Comparison of ENCODE assay signal across 11 cellular contexts in the genomic region with DNA sequence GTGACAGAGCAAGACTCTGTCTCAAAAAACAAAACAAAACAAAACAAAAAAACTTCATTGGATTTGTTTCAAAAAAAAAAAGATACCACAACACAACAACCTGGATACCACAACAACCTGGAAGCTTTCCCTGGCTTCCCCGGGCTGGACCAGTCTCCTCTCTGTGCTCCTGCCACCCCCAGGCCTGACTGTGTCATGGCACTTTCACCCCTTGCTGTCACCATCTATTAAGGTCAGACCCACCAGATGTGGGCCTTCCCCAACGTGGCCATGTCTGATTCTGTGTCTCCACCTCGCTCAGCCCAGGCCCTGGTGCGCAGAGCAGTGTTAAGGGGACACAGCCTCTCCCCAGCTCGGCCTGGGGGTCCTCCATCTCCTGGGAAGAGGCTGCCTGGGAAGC. TPM values are rescaled to one million over a fixed set of nuclear protein-coding genes. Genes with fewer than 3 reads are reported as not detected.
DNase-seq lines count a peak whose midpoint lies in the region; ATAC-seq, FAIRE-seq and TF ChIP-seq lines count a peak whose summit lies in the region.
"Had no signal": no experiment of that assay in that cellular context is flagged by ENCODE, and none has a peak within 500 bp of the region (broad histone marks: within the 10 kb centered on the region; RNA-seq: fewer than 3 reads in every experiment).

No MANE protein-coding gene starts in this region.

- intact Hi-C loops in GM12878 (cut with micrococcal nuclease; ENCODE audit: unreplicated experiment) (no loop called here), posterior cingulate gyrus (cut with DNase I) (no loop called here)

- H3K27me3 Mint-ChIP-seq in neural crest cell (ENCODE audit: low read depth): no peaks in the 10 kb centered on the region

- H3K4me1 ChIP-seq in GM12878 (ENCODE audit: control insufficient read depth, insufficient read depth, low read length): no peaks in the 10 kb centered on the region

- 21% methylated on average over 5 of the region's 5 CpGs for WGBS in GM12878 (ENCODE audit: insufficient coverage, insufficient replicate concordance, low lambda C conversion rate, missing lambda C conversion rate)

- no peak overlapping the region for H3K4me3 ChIP-seq in GM12878
- H3K4me3 ChIP-seq: SK-N-MC had no signal

- H2AFZ ChIP-seq in GM12878 (ENCODE audit: control insufficient read depth, low read depth, low read length): no peak overlapping the region

- no peak overlapping the region for H3K9ac ChIP-seq in GM12878 (ENCODE audit: control insufficient read depth, insufficient read depth, low read length)

- TF ChIP-seq RAD21 in Ishikawa (IDR thresholded peaks at IDR 0.05; ENCODE audit: low read depth) (peak; percentile 37; the same call in 1 of the 2 replicates), GM12878 (IDR thresholded peaks at IDR 0.05; ENCODE audit: insufficient read depth, low read depth, low read length) (no peak)

- H3K4me2 ChIP-seq in GM12878 (ENCODE audit: control insufficient read depth, insufficient read depth): no peak overlapping the region

- no peak overlapping the region for H3K27ac ChIP-seq in GM12878 (ENCODE audit: control insufficient read depth, insufficient read depth)
- H3K27ac ChIP-seq: HL-60, SK-N-MC had no signal

- no peaks in the 10 kb centered on the region for H3K9me3 ChIP-seq in GM12878 (replicated peaks; ENCODE audit: control insufficient read depth, insufficient read depth, low read length)

- DNase-seq in DMS 273 (lab: John Stamatoyannopoulos, UW; ENCODE audit: unreplicated experiment) (peak; percentile 53), DMS 273 treated with DMSO at 0.1 percent for 48 hours (lab: John Stamatoyannopoulos, UW) (no peak), GM12878 (ENCODE audit: low read depth, low spot score) (no peak), neural crest cell (ENCODE audit: low read depth, low spot score) (no peak), posterior cingulate gyrus (no peak), NCI-H2081 (lab: John Stamatoyannopoulos, UW) (no peak)
- DNase-seq in stimulated activated CD4-positive, alpha-beta T cell treated with anti-CD3 and anti-CD28 coated beads, Interleukin-15, amount 100 ng/mL, for 24 hours: no peak

- no peaks in the 10 kb centered on the region for H3K4me1 Mint-ChIP-seq in neural crest cell

- H3K36me3 ChIP-seq in GM12878 (ENCODE audit: control insufficient read depth in 2 of 2, insufficient read depth in 2 of 2, low read length in 1 of 2): no peaks in the 10 kb centered on the region

- in situ Hi-C loops in GM12878 (cut with MboI): no loop called here

- FAIRE-seq in GM12878 (lab: Jason Lieb, UNC): no peak

- RAD21 ChIA-PET in GM12878 (lab: Charles Lee; ENCODE audit: unreplicated experiment): no interaction called here

- no peaks in the 10 kb centered on the region for H3K9me3 Mint-ChIP-seq in neural crest cell

- H4K20me1 ChIP-seq in GM12878 (ENCODE audit: control insufficient read depth, insufficient read depth): no peaks in the 10 kb centered on the region

- no peak for TF ChIP-seq POLR2A in GM12878 (IDR thresholded peaks at IDR 0.05; ENCODE audit: low read depth, low read length)

- H3K4me3 Mint-ChIP-seq in neural crest cell: no peak overlapping the region

- no peak overlapping the region for H3K27ac Mint-ChIP-seq in neural crest cell (ENCODE audit: unreplicated experiment)

- TF ChIP-seq CTCF in GM12878 (IDR thresholded peaks at IDR 0.05 in 2 of 3, conservative IDR thresholded peaks at IDR 0.05 in 1 of 3; ENCODE audit: control insufficient read depth in 2 of 3, extremely low read depth in 1 of 3, insufficient read depth in 1 of 3, low read depth in 3 of 3, low read length in 3 of 3) (peak; percentile 25 to 41 (median 25); a peak in 4 of 6 replicates), neural crest cell (conservative IDR thresholded peaks at IDR 0.05) (peak; percentile 35)

- no peaks in the 10 kb centered on the region for H3K36me3 Mint-ChIP-seq in neural crest cell (ENCODE audit: low read depth)

- no TSS peak for BruUV-seq in GM12878 (replicated peaks; lab: Mats Ljungman, UMichigan)

- POLR2A ChIA-PET in GM12878 (lab: Charles Lee): no interaction called here

- TF ChIP-seq EP300 in Ishikawa (IDR thresholded peaks at IDR 0.05; ENCODE audit: borderline replicate concordance): no peak
- no peak for TF ChIP-seq EP300 in GM12878 (IDR thresholded peaks at IDR 0.05; ENCODE audit: borderline replicate concordance in 1 of 2, control insufficient read depth in 1 of 2, low read depth in 2 of 2, low read length in 2 of 2)

- H3K27me3 ChIP-seq in GM12878 (replicated peaks in 1 of 2; ENCODE audit: control insufficient read depth in 2 of 2, insufficient read depth in 2 of 2, low read length in 1 of 2): no peaks in the 10 kb centered on the region

- SMC1A ChIA-PET in GM12878 (lab: Charles Lee; ENCODE audit: uncharacterized antibody, unreplicated experiment): interaction anchor here (1.0 kb wide), 1 partner anchor 25 kb away, joined by 3 read pairs; no protein-coding TSS in a partner anchor

- H3K79me2 ChIP-seq in GM12878 (ENCODE audit: control insufficient read depth, insufficient read depth, low read length): no peaks in the 10 kb centered on the region

- CTCF ChIA-PET in GM12878 (lab: Yijun Ruan, JAX): interaction anchor here (0.8 to 1.2 kb wide), 2 partner anchors 451 to 560 kb away, joined by 3 read pairs; no protein-coding TSS in a partner anchor

- peak; percentile 87 for ATAC-seq in GM12878

TF ChIP-seq in Ishikawa, 13 proteins besides CTCF, POLR2A, EP300 and RAD21 (continues in another document):
- TF ChIP-seq, protein P1, sequence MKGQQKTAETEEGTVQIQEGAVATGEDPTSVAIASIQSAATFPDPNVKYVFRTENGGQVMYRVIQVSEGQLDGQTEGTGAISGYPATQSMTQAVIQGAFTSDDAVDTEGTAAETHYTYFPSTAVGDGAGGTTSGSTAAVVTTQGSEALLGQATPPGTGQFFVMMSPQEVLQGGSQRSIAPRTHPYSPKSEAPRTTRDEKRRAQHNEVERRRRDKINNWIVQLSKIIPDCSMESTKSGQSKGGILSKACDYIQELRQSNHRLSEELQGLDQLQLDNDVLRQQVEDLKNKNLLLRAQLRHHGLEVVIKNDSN (IDR thresholded peaks at IDR 0.05): no peak

TF ChIP-seq in GM12878, 131 proteins besides CTCF, POLR2A, EP300 and RAD21:
- TF ChIP-seq SMAD5 (IDR thresholded peaks at IDR 0.05; ENCODE audit: low read depth) (no peak), MXI1 (IDR thresholded peaks at IDR 0.05; ENCODE audit: low read depth, low read length) (no peak), ZNF217 (IDR thresholded peaks at IDR 0.05) (no peak), TARDBP (IDR thresholded peaks at IDR 0.05; ENCODE audit: borderline replicate concordance) (no peak), SMC3 (IDR thresholded peaks at IDR 0.05; ENCODE audit: borderline replicate concordance, low read length) (0 out of 2 replicates have a peak, but pooled peaks have one; percentile 10), NRF1 (conservative IDR thresholded peaks at IDR 0.05; ENCODE audit: low read depth, low read length) (no peak)

RNA-seq across cellular contexts. Expression of gene ACOT11, which starts 28.3 kb away (rescaled TPM):
- total RNA-seq in GM12878 (2013; cell fraction: nucleolus; rRNA removed): 4.5 and 4.8 TPM in 2 replicates
- total RNA-seq in GM12878 (2014; rRNA removed) (0.33 and 0.85 TPM in 2 replicates), GM12878 (2014; rRNA removed; fragmentation: Illumina TruSeq; extraction: Trizol) (0.28 and 0.40 TPM in 2 replicates), GM12878 (2021) (0.72 and 0.90 TPM in 2 replicates), neural crest cell (2.7 and 3.1 TPM in 2 replicates)
- 0.13 TPM for polyA plus RNA-seq in GM12878 (2011; ENCODE audit: low read depth)
- polyA plus RNA-seq in GM12878 (2011; rRNA removed) (0.01 and 0.15 TPM in 2 replicates), GM12878 (2014; fragmentation: Illumina TruSeq; extraction: Trizol) (0.06 and 0.25 TPM in 2 replicates), GM12878 (2014; fragmentation: Nextera tagmentation; extraction: Ambion mirVana) (under 1 TPM in 1 of 2 experiments, not detected in 1; 0.04 TPM), GM12878 (2014; rRNA removed) (0.36 and 0.50 TPM in 2 replicates), GM12878 (2016; fragmentation: Nextera tagmentation; extraction: Ambion mirVana) (under 1 TPM; 0.19 to 0.39 TPM)
- polyA plus RNA-seq in GM12878 (2011; cell fraction: cytosol; rRNA removed): 0.09 and 0.12 TPM in 2 replicates
- 0.48 and 1.1 TPM in 2 replicates for polyA plus RNA-seq in GM12878 (2011; cell fraction: nucleus; rRNA removed)
- 0.37 and 0.81 TPM in 2 replicates for polyA plus RNA-seq in GM12878 (2012)
- 0.15 and 0.21 TPM in 2 replicates for polyA minus RNA-seq in GM12878 (2011; rRNA and poly(A)+ RNA removed)
- 0.31 TPM in 1 of 2 replicates, not detected in the other for polyA minus RNA-seq in GM12878 (2011; cell fraction: cytosol; rRNA and poly(A)+ RNA removed)
- 0.48 and 0.57 TPM in 2 replicates for polyA minus RNA-seq in GM12878 (2011; cell fraction: nucleus; rRNA and poly(A)+ RNA removed)
- polyA plus RNA-seq: neural cell had no signal
